Comparison of ENCODE assay signal across 1 cellular context in the genomic region with DNA sequence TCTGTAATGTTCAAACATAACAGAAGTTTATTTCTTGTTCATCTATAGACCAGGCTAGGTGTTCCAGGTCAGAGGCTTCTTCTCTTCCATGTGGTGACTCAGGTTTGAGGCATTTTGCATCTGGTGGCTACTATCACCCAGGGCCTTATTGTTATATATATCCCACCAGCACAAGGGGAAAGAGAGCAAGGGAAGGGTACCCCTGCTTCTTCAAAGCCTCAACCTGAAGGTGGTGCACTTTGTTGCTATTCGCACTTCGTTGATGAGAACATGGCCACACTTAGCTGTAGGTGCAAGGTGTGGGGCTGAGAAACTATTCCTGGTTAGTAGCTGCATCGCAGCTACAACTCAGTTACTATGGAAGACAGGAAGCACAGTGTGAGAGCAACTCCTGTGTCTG.
TF ChIP-seq lines count a peak whose summit lies in the region.

No MANE protein-coding gene starts in this region.

TF ChIP-seq in HepG2, 621 proteins besides CTCF, POLR2A, EP300 and RAD21 (continued from another document):
- TF ChIP-seq, protein P1, sequence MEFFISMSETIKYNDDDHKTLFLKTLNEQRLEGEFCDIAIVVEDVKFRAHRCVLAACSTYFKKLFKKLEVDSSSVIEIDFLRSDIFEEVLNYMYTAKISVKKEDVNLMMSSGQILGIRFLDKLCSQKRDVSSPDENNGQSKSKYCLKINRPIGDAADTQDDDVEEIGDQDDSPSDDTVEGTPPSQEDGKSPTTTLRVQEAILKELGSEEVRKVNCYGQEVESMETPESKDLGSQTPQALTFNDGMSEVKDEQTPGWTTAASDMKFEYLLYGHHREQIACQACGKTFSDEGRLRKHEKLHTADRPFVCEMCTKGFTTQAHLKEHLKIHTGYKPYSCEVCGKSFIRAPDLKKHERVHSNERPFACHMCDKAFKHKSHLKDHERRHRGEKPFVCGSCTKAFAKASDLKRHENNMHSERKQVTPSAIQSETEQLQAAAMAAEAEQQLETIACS (CRISPR knock-in tag; IDR thresholded peaks at IDR 0.05) = no peak
- TF ChIP-seq, protein P2, sequence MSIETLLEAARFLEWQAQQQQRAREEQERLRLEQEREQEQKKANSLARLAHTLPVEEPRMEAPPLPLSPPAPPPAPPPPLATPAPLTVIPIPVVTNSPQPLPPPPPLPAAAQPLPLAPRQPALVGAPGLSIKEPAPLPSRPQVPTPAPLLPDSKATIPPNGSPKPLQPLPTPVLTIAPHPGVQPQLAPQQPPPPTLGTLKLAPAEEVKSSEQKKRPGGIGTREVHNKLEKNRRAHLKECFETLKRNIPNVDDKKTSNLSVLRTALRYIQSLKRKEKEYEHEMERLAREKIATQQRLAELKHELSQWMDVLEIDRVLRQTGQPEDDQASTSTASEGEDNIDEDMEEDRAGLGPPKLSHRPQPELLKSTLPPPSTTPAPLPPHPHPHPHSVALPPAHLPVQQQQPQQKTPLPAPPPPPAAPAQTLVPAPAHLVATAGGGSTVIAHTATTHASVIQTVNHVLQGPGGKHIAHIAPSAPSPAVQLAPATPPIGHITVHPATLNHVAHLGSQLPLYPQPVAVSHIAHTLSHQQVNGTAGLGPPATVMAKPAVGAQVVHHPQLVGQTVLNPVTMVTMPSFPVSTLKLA (IDR thresholded peaks at IDR 0.05) = no peak
- TF ChIP-seq, protein P3, sequence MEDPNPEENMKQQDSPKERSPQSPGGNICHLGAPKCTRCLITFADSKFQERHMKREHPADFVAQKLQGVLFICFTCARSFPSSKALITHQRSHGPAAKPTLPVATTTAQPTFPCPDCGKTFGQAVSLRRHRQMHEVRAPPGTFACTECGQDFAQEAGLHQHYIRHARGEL (CRISPR knock-in tag; IDR thresholded peaks at IDR 0.05) = no peak
- TF ChIP-seq ZNF383 (CRISPR knock-in tag; IDR thresholded peaks at IDR 0.05; ENCODE audit: borderline replicate concordance) (no peak), ZFP36L2 (CRISPR knock-in tag; IDR thresholded peaks at IDR 0.05) (no peak), ZNF614 (CRISPR knock-in tag; IDR thresholded peaks at IDR 0.05; ENCODE audit: borderline replicate concordance) (no peak), ZNF256 (CRISPR knock-in tag; conservative IDR thresholded peaks at IDR 0.05) (no peak)
- TF ChIP-seq, protein P4, sequence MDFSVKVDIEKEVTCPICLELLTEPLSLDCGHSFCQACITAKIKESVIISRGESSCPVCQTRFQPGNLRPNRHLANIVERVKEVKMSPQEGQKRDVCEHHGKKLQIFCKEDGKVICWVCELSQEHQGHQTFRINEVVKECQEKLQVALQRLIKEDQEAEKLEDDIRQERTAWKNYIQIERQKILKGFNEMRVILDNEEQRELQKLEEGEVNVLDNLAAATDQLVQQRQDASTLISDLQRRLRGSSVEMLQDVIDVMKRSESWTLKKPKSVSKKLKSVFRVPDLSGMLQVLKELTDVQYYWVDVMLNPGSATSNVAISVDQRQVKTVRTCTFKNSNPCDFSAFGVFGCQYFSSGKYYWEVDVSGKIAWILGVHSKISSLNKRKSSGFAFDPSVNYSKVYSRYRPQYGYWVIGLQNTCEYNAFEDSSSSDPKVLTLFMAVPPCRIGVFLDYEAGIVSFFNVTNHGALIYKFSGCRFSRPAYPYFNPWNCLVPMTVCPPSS (IDR thresholded peaks at IDR 0.05) = no peak
